ENCODE assay signal across 8 cellular contexts in the genomic region with DNA sequence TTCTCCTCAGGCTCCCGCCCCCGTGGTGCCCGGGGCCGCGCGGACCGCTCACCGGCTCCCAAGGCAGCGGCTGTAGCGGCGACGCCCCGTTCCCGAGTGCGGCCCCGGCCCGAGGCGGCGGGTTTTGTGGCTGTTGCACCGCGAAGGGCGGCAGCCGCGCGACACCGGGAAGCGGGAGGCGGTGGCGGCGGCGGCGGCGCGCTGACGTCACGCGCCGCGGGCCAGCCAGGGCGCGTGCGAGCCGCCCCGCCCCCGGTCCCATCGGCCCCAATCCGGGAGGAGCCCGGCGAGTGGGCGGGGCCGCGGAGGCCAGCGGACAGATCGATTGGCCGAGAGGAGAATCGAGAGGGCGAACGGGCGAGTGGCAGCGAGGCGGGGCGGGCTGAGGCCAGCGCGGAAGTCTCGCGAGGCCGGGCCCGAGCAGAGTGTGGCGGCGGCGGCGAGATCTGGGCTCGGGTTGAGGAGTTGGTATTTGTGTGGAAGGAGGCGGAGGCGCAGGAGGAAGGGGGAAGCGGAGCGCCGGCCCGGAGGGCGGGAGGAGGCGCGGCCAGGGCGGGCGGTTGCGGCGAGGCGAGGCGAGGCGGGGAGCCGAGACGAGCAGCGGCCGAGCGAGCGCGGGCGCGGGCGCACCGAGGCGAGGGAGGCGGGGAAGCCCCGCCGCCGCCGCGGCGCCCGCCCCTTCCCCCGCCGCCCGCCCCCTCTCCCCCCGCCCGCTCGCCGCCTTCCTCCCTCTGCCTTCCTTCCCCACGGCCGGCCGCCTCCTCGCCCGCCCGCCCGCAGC. TPM values are rescaled to one million over a fixed set of nuclear protein-coding genes. Genes with fewer than 3 reads are reported as not detected.
DNase-seq lines count a peak whose midpoint lies in the region; ATAC-seq, FAIRE-seq and TF ChIP-seq lines count a peak whose summit lies in the region.

A gene (plus strand): TSS at position 726 of the 781 bp plus-strand sequence. CDS start 101 bp downstream, outside the sequence.

- peak within 1 kb of the TSS; percentile 99 for H3K27ac Mint-ChIP-seq in stimulated activated naive CD8-positive, alpha-beta T cell treated with anti-CD3 and anti-CD28 coated beads, Interleukin-15, amount 100 ng/mL, for 72 hours

- H3K9ac ChIP-seq in MM.1S (ENCODE audit: low read length), result peak within 1 kb of the TSS; percentile 85
- H3K9ac ChIP-seq in neural cell (ENCODE audit: low read length), result peak within 1 kb of the TSS; percentile 97

- H3K4me3 ChIP-seq in MM.1S (ENCODE audit: low read length) (peak within 1 kb of the TSS; percentile 80), fibroblast of the aortic adventitia (ENCODE audit: low read depth, low read length) (peak within 1 kb of the TSS; percentile 92), neural cell (ENCODE audit: low read length) (peak within 1 kb of the TSS; percentile 100)

- H3K36me3 ChIP-seq in MM.1S (replicated peaks; ENCODE audit: insufficient read depth, low read length) (no peaks in the 10 kb centered on the region), neural cell (ENCODE audit: insufficient read depth, low read length) (no peaks in the 10 kb centered on the region)

- H3K79me2 ChIP-seq in MM.1S (ENCODE audit: low read length) (peaks cover 62% of the 10 kb centered on the region), neural cell (replicated peaks; ENCODE audit: insufficient read depth, low read length) (peaks cover 69% of the 10 kb centered on the region)

- peak; percentile 42 for TF ChIP-seq EP300 in neural cell (conservative IDR thresholded peaks at IDR 0.05; ENCODE audit: poor library complexity, severe bottlenecking)

- peak within 1 kb of the TSS; percentile 91 to 92 for H3K4me3 Mint-ChIP-seq in stimulated activated naive CD8-positive, alpha-beta T cell treated with anti-CD3 and anti-CD28 coated beads, Interleukin-15, amount 100 ng/mL, for 72 hours

- H3K27me3 ChIP-seq in MM.1S (replicated peaks; ENCODE audit: insufficient read depth, low read length), result no peaks in the 10 kb centered on the region
- no peaks in the 10 kb centered on the region for H3K27me3 ChIP-seq in neural cell (ENCODE audit: insufficient read depth, low read depth, low read length)

- H3K4me1 ChIP-seq in MM.1S (ENCODE audit: low read length), result peaks cover 9% of the 10 kb centered on the region; the same call in 1 of the 2 replicates

- DNase-seq in HCEC 1CT, result peak; percentile 99
- DNase-seq in MM.1S, result peak; percentile 91
- DNase-seq in SHP77 treated with DMSO at 0.1 percent for 48 hours (lab: John Stamatoyannopoulos, UW), result peak; percentile 95
- peak; percentile 100 for DNase-seq in activated effector memory CD4-positive, alpha-beta T cell treated with anti-CD3 and anti-CD28 coated beads, Interleukin-2, amount 50 U/mL, for 16 hours
- peak; percentile 96 for DNase-seq in fibroblast of the aortic adventitia (ENCODE audit: low read depth)
- peak; percentile 100 for DNase-seq in stimulated activated naive CD8-positive, alpha-beta T cell treated with anti-CD3 and anti-CD28 coated beads, Interleukin-15, amount 100 ng/mL, for 72 hours

- no peaks in the 10 kb centered on the region for H3K9me3 Mint-ChIP-seq in stimulated activated naive CD8-positive, alpha-beta T cell treated with anti-CD3 and anti-CD28 coated beads, Interleukin-15, amount 100 ng/mL, for 72 hours

- H3F3A ChIP-seq in MM.1S (ENCODE audit: insufficient read depth, low read length) (peaks cover 3% of the 10 kb centered on the region; the same call in 1 of the 2 replicates), neural cell (ENCODE audit: insufficient read depth, low read length, poor library complexity, severe bottlenecking) (peaks cover 4% of the 10 kb centered on the region)

- H3K27ac ChIP-seq in MM.1S (ENCODE audit: low read length) (peak within 1 kb of the TSS; percentile 78), neural cell (ENCODE audit: low read length) (peak within 1 kb of the TSS; percentile 94)

- H3K4me1 Mint-ChIP-seq in stimulated activated naive CD8-positive, alpha-beta T cell treated with anti-CD3 and anti-CD28 coated beads, Interleukin-15, amount 100 ng/mL, for 72 hours, result peaks cover 62% of the 10 kb centered on the region

- H3K4me2 ChIP-seq in MM.1S (ENCODE audit: low read depth, low read length) (peak within 1 kb of the TSS; percentile 78), neural cell (ENCODE audit: low read length) (no peak within 1 kb of the TSS)

- FAIRE-seq in G401.6 (lab: Jason Lieb, UNC), result peak; percentile 25

- peak; percentile 89 for ATAC-seq in stimulated activated naive CD8-positive, alpha-beta T cell treated with anti-CD3 and anti-CD28 coated beads, Interleukin-15, amount 100 ng/mL, for 72 hours

- H3K9me2 ChIP-seq in MM.1S (replicated peaks; ENCODE audit: insufficient read depth, low read length) (no peaks in the 10 kb centered on the region), neural cell (ENCODE audit: insufficient read depth, low read length) (no peaks in the 10 kb centered on the region)

- H3K27me3 Mint-ChIP-seq in stimulated activated naive CD8-positive, alpha-beta T cell treated with anti-CD3 and anti-CD28 coated beads, Interleukin-15, amount 100 ng/mL, for 72 hours, result no peaks in the 10 kb centered on the region

- H4K20me1 ChIP-seq in MM.1S (ENCODE audit: insufficient read depth, low read length) (peaks cover 22% of the 10 kb centered on the region; the same call in 1 of the 2 replicates), neural cell (ENCODE audit: insufficient read depth) (peaks cover 3% of the 10 kb centered on the region)

- TF ChIP-seq RAD21 in neural cell (conservative IDR thresholded peaks at IDR 0.05), result no peak

- H2AFZ ChIP-seq in MM.1S (ENCODE audit: low read length) (no peak within 1 kb of the TSS), neural cell (ENCODE audit: low read depth, low read length) (peak within 1 kb of the TSS; percentile 21)

- no peaks in the 10 kb centered on the region for H3K9me3 ChIP-seq in MM.1S (replicated peaks; ENCODE audit: insufficient read depth, low read length)
- H3K9me3 ChIP-seq in neural cell (ENCODE audit: low read length), result no peaks in the 10 kb centered on the region

- TF ChIP-seq CTCF in MM.1S (IDR thresholded peaks at IDR 0.05; ENCODE audit: low read length), result no peak
- TF ChIP-seq CTCF in fibroblast of the aortic adventitia (IDR thresholded peaks at IDR 0.05; ENCODE audit: insufficient read depth, low read length), result no peak
- TF ChIP-seq CTCF in neural cell (IDR thresholded peaks at IDR 0.05; ENCODE audit: poor library complexity, severe bottlenecking), result no peak

TF ChIP-seq in neural cell, 6 proteins besides CTCF, POLR2A, EP300 and RAD21:
- peak; percentile 56 for TF ChIP-seq MXI1 (conservative IDR thresholded peaks at IDR 0.05; ENCODE audit: poor library complexity, severe bottlenecking)
- TF ChIP-seq POLR2AphosphoS5 (IDR thresholded peaks at IDR 0.05), result peak; percentile 88
- no peak for TF ChIP-seq EZH2 (IDR thresholded peaks at IDR 0.05; ENCODE audit: borderline replicate concordance, insufficient read depth, low read length, poor library complexity, severe bottlenecking)
- TF ChIP-seq TAF1 (IDR thresholded peaks at IDR 0.05; ENCODE audit: low read depth), result peak; percentile 64
- no peak for TF ChIP-seq SMC3 (conservative IDR thresholded peaks at IDR 0.05; ENCODE audit: poor library complexity)
- TF ChIP-seq, protein P1, sequence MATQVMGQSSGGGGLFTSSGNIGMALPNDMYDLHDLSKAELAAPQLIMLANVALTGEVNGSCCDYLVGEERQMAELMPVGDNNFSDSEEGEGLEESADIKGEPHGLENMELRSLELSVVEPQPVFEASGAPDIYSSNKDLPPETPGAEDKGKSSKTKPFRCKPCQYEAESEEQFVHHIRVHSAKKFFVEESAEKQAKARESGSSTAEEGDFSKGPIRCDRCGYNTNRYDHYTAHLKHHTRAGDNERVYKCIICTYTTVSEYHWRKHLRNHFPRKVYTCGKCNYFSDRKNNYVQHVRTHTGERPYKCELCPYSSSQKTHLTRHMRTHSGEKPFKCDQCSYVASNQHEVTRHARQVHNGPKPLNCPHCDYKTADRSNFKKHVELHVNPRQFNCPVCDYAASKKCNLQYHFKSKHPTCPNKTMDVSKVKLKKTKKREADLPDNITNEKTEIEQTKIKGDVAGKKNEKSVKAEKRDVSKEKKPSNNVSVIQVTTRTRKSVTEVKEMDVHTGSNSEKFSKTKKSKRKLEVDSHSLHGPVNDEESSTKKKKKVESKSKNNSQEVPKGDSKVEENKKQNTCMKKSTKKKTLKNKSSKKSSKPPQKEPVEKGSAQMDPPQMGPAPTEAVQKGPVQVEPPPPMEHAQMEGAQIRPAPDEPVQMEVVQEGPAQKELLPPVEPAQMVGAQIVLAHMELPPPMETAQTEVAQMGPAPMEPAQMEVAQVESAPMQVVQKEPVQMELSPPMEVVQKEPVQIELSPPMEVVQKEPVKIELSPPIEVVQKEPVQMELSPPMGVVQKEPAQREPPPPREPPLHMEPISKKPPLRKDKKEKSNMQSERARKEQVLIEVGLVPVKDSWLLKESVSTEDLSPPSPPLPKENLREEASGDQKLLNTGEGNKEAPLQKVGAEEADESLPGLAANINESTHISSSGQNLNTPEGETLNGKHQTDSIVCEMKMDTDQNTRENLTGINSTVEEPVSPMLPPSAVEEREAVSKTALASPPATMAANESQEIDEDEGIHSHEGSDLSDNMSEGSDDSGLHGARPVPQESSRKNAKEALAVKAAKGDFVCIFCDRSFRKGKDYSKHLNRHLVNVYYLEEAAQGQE (IDR thresholded peaks at IDR 0.05; ENCODE audit: borderline replicate concordance), result peak; percentile 69

RNA-seq across cellular contexts. Expression of the gene that starts here (rescaled TPM):
- total RNA-seq in fibroblast of the aortic adventitia (ENCODE audit: low replicate concordance), result 43.3 and 47.3 TPM in 2 replicates
- 50.4 and 52.8 TPM in 2 replicates for polyA plus RNA-seq in neural cell
- polyA minus RNA-seq in neural cell, result 60.4 and 60.9 TPM in 2 replicates

Comparison
In these comparisons a context has a peak if more than half of its experiments do, and no peak if none do; other contexts are left out.
1. Peak in every context shown above with its lines: DNase-seq, ATAC-seq, H3K4me3 ChIP-seq and H3K27ac ChIP-seq.